Comparison of ENCODE assay signal across 24 cellular contexts in genomic region chr7:106394526-106394925, GRCh38.
"Had no signal": no experiment of that assay in that cellular context is flagged by ENCODE, and none has a peak within 500 bp of the region (broad histone marks: within the 10 kb centered on the region; RNA-seq: fewer than 3 reads in every experiment).

No MANE protein-coding gene starts in this region.

- DNase-seq: colonic mucosa; cortex of kidney; effector CD8-positive, alpha-beta T cell; effector memory CD8-positive, alpha-beta T cell; endodermal cell; foreskin fibroblast; foreskin melanocyte; gastrocnemius medialis; glutamatergic neuron; head of caudate nucleus; heart right ventricle; hippocampal formation; left cardiac atrium; left lung; left ventricle myocardium superior; lower lobe of right lung; mesenchymal stem cell; mucosa of descending colon; naive B cell; naive thymus-derived CD8-positive, alpha-beta T cell had no signal

- H3K9me3 ChIP-seq: colonic mucosa, esophagus muscularis mucosa, gastrocnemius medialis, heart right ventricle, left lung, lower lobe of right lung, mucosa of descending colon had no signal

- H3K27me3 ChIP-seq: colonic mucosa, esophagus muscularis mucosa, gastrocnemius medialis, left lung had no signal

- H3K4me3 ChIP-seq: colonic mucosa, esophagus muscularis mucosa, gastrocnemius medialis, heart right ventricle, left lung, lower lobe of right lung, mucosa of descending colon had no signal

- FAIRE-seq: endometrium, islet of Langerhans, keratinocyte had no signal

- ATAC-seq: effector memory CD8-positive, alpha-beta T cell; gastrocnemius medialis; heart right ventricle; left cardiac atrium; left lung; left ventricle myocardium superior; lower lobe of right lung; mucosa of descending colon; naive thymus-derived CD8-positive, alpha-beta T cell had no signal

- H3K27ac ChIP-seq: colonic mucosa, esophagus muscularis mucosa, gastrocnemius medialis, heart right ventricle, left lung, lower lobe of right lung had no signal

- H3K4me1 ChIP-seq: colonic mucosa, esophagus muscularis mucosa, gastrocnemius medialis, heart right ventricle, left lung, lower lobe of right lung had no signal

- H3K36me3 ChIP-seq: colonic mucosa, esophagus muscularis mucosa, gastrocnemius medialis, heart right ventricle, left lung, lower lobe of right lung had no signal
